ENCODE assay signal across 9 cellular contexts in genomic region chr13:76884571-76885202, GRCh38. TPM values are rescaled to one million over a fixed set of nuclear protein-coding genes. Genes with fewer than 3 reads are reported as not detected.
A peak's percentile ranks its signal among the peaks of the same experiment; 100 is the strongest.
DNase-seq lines count a peak whose midpoint lies in the region; ATAC-seq, FAIRE-seq and TF ChIP-seq lines count a peak whose summit lies in the region.
"Had no signal": no experiment of that assay in that cellular context is flagged by ENCODE, and none has a peak within 500 bp of the region (broad histone marks: within the 10 kb centered on the region; RNA-seq: fewer than 3 reads in every experiment).

No MANE protein-coding gene starts in this region.

- peaks cover 3% of the 10 kb centered on the region for H3K36me3 Mint-ChIP-seq in activated CD4-positive, alpha-beta T cell treated with anti-CD3 and anti-CD28 coated beads, Interleukin-2, amount 10 ng/mL, durations not matched to agents 7 days and 5 days (ENCODE audit: low read depth)

- H3K4me2 ChIP-seq in keratinocyte (ENCODE audit: control insufficient read depth, extremely low read depth, insufficient read depth, low read depth, low read length) = peak overlapping the region; percentile 87

- POLR2A ChIA-PET in activated CD4-positive, alpha-beta T cell treated with anti-CD3 and anti-CD28 coated beads, Interleukin-2, amount 10 ng/mL, durations not matched to agents 7 days and 5 days (lab: Charles Lee) = no interaction called here

- H3K9me1 ChIP-seq in keratinocyte (ENCODE audit: control insufficient read depth, extremely low read depth, insufficient read depth, low read length) = no peaks in the 10 kb centered on the region

- dilution Hi-C loops in keratinocyte (cut with MboI; ENCODE audit: extremely low pct_ligation_motif_present, low sequenced_read_pairs) = no loop called here

- no peaks in the 10 kb centered on the region for H4K20me1 ChIP-seq in keratinocyte (ENCODE audit: control insufficient read depth, extremely low read depth, insufficient read depth, low read length)

- no peaks in the 10 kb centered on the region for H3K9me3 ChIP-seq in adipocyte (ENCODE audit: control insufficient read depth, low read length)
- no peaks in the 10 kb centered on the region for H3K9me3 ChIP-seq in keratinocyte (ENCODE audit: control insufficient read depth, low read depth, low read length)
- no peaks in the 10 kb centered on the region for H3K9me3 ChIP-seq in thoracic aorta

- no peaks in the 10 kb centered on the region for H3K9me3 Mint-ChIP-seq in activated CD4-positive, alpha-beta T cell treated with anti-CD3 and anti-CD28 coated beads, Interleukin-2, amount 10 ng/mL, durations not matched to agents 7 days and 5 days

- H3K4me3 ChIP-seq in adipocyte (ENCODE audit: low read length) (peak overlapping the region; percentile 87), keratinocyte (ENCODE audit: control insufficient read depth in 2 of 3, extremely low read depth in 1 of 3, insufficient read depth in 2 of 3, low read depth in 1 of 3, low read length in 3 of 3) (peak overlapping the region; percentile 69 to 73 (median 70)), thoracic aorta (peak overlapping the region; percentile 90)

- FAIRE-seq in keratinocyte (lab: Jason Lieb, UNC) = peak; percentile 13
- FAIRE-seq: G401.6 had no signal

- H3K4me1 ChIP-seq in adipocyte (ENCODE audit: control insufficient read depth, insufficient read depth, low read length) (peaks cover 48% of the 10 kb centered on the region), keratinocyte (ENCODE audit: control insufficient read depth, extremely low read depth, insufficient read depth, low read length) (peaks cover 57% of the 10 kb centered on the region), thoracic aorta (ENCODE audit: control insufficient read depth in 1 of 2, low read depth in 2 of 2) (peaks cover 8 to 44% of the 10 kb centered on the region in 2 donors)

- H3K27ac ChIP-seq in keratinocyte (ENCODE audit: control insufficient read depth, insufficient read depth, low read length) = peak overlapping the region; percentile 13
- peak overlapping the region; percentile 87 to 90 for H3K27ac ChIP-seq in thoracic aorta

- H3K27me3 ChIP-seq in adipocyte (replicated peaks; ENCODE audit: control insufficient read depth, insufficient read depth, low read length) (no peaks in the 10 kb centered on the region), keratinocyte (ENCODE audit: control insufficient read depth, extremely low read depth, insufficient read depth, low read length) (no peaks in the 10 kb centered on the region), thoracic aorta (replicated peaks; ENCODE audit: insufficient read depth) (no peaks in the 10 kb centered on the region)

- peaks cover 19% of the 10 kb centered on the region for H3K79me2 ChIP-seq in keratinocyte (ENCODE audit: control insufficient read depth, insufficient read depth, low read length)

- TF ChIP-seq CTCF in keratinocyte (optimal IDR thresholded peaks at IDR 0.05 in 1 of 3, IDR thresholded peaks at IDR 0.05 in 1 of 3, conservative IDR thresholded peaks at IDR 0.05 in 1 of 3; ENCODE audit: extremely low read depth in 1 of 3, insufficient read depth in 2 of 3, low read length in 3 of 3) (no peak), thoracic aorta (IDR thresholded peaks at IDR 0.05) (no peak)

- CTCF ChIA-PET in activated CD4-positive, alpha-beta T cell treated with anti-CD3 and anti-CD28 coated beads, Interleukin-2, amount 10 ng/mL, durations not matched to agents 7 days and 5 days (lab: Charles Lee) = interaction anchor here (0.7 to 2.8 kb wide), 10 partner anchors 10 to 1015 kb away, joined by 3 to 17 read pairs (median 5); no protein-coding TSS in a partner anchor

- H3K9ac ChIP-seq in adipocyte (ENCODE audit: low read length) (peak overlapping the region; percentile 88), keratinocyte (ENCODE audit: control insufficient read depth, extremely low read depth, insufficient read depth, low read length) (peak overlapping the region; percentile 69)

- H3K27me3 Mint-ChIP-seq in activated CD4-positive, alpha-beta T cell treated with anti-CD3 and anti-CD28 coated beads, Interleukin-2, amount 10 ng/mL, durations not matched to agents 7 days and 5 days = peaks cover 11% of the 10 kb centered on the region

- ATAC-seq in thoracic aorta (ENCODE audit: insufficient number of reproducible peaks, low FRiP score, low read depth) (peak; percentile 1), HG02970 (IDR thresholded peaks at IDR 0.05; ENCODE audit: low FRiP score, unreplicated experiment) (no peak)

- H3K4me3 Mint-ChIP-seq in activated CD4-positive, alpha-beta T cell treated with anti-CD3 and anti-CD28 coated beads, Interleukin-2, amount 10 ng/mL, durations not matched to agents 7 days and 5 days = peak overlapping the region; percentile 82

- H3K36me3 ChIP-seq in adipocyte (ENCODE audit: control insufficient read depth, insufficient read depth, low read length, severe bottlenecking) (no peaks in the 10 kb centered on the region), keratinocyte (ENCODE audit: control insufficient read depth in 2 of 2, extremely low read depth in 1 of 2, insufficient read depth in 2 of 2, low read length in 2 of 2) (no peaks in the 10 kb centered on the region), thoracic aorta (no peaks in the 10 kb centered on the region)

- no peak for DNase-seq in activated CD4-positive, alpha-beta T cell treated with anti-CD3 and anti-CD28 coated beads, Interleukin-2, amount 10 ng/mL, durations not matched to agents 7 days and 5 days
- DNase-seq in activated CD4-positive, alpha-beta T cell treated with anti-CD3 and anti-CD28 coated beads, Interleukin-2, amount 50 U/mL, for 1 hour = no peak
- DNase-seq in adipocyte (ENCODE audit: low read depth) (peak; percentile 60), keratinocyte (ENCODE audit: low read depth, low spot score) (no peak), thoracic aorta (ENCODE audit: low spot score) (no peak), NCI-H2227 (lab: John Stamatoyannopoulos, UW; ENCODE audit: unreplicated experiment) (no peak), ureter (ENCODE audit: low spot score) (no peak)

- peaks cover 37% of the 10 kb centered on the region for H3K4me1 Mint-ChIP-seq in activated CD4-positive, alpha-beta T cell treated with anti-CD3 and anti-CD28 coated beads, Interleukin-2, amount 10 ng/mL, durations not matched to agents 7 days and 5 days

- peak overlapping the region; percentile 75 for H3K27ac Mint-ChIP-seq in activated CD4-positive, alpha-beta T cell treated with anti-CD3 and anti-CD28 coated beads, Interleukin-2, amount 10 ng/mL, durations not matched to agents 7 days and 5 days

- peak overlapping the region; percentile 84 for H2AFZ ChIP-seq in keratinocyte (ENCODE audit: control insufficient read depth, low read length)

RNA-seq across cellular contexts. Expression of gene KCTD12, which starts 1.5 kb away (rescaled TPM):
- 1 to 10 TPM; 5.8 to 5.9 TPM for total RNA-seq in activated CD4-positive, alpha-beta T cell treated with anti-CD3 and anti-CD28 coated beads, Interleukin-2, amount 10 ng/mL, durations not matched to agents 7 days and 5 days
- 8.9 to 18.9 TPM (median 18.2 TPM) in 3 replicates for polyA plus RNA-seq in keratinocyte
- 2.1 TPM for polyA plus RNA-seq in keratinocyte (2011; ENCODE audit: low read depth)
- polyA plus RNA-seq in keratinocyte (2011; cell fraction: cytosol; rRNA removed) = 14.5 and 22.9 TPM in 2 replicates
- polyA plus RNA-seq in keratinocyte (2011; cell fraction: nucleus; rRNA removed) = 15.1 and 18.9 TPM in 2 replicates
- polyA plus RNA-seq in keratinocyte (2012; ENCODE audit: low replicate concordance) = 6.3 and 28.6 TPM in 2 replicates
- 12.8 to 25.6 TPM (median 19.9 TPM) in 3 replicates for polyA minus RNA-seq in keratinocyte
- 34.7 TPM for polyA minus RNA-seq in keratinocyte (2011; cell fraction: cytosol; rRNA and poly(A)+ RNA removed)
- 17.6 and 27.0 TPM in 2 replicates for polyA minus RNA-seq in keratinocyte (2011; cell fraction: nucleus; rRNA and poly(A)+ RNA removed)
- 10 to 100 TPM; 89.8 to 99.7 TPM for total RNA-seq in thoracic aorta
- total RNA-seq in ureter = 56.0 TPM
